ENCODE assay signal across 24 cellular contexts in genomic region chr1:229696385-229696784, GRCh38.
DNase-seq lines count a peak whose midpoint lies in the region; ATAC-seq and TF ChIP-seq lines count a peak whose summit lies in the region.
"Had no signal": no experiment of that assay in that cellular context is flagged by ENCODE, and none has a peak within 500 bp of the region (broad histone marks: within the 10 kb centered on the region; RNA-seq: fewer than 3 reads in every experiment).

No MANE protein-coding gene starts in this region.

- DNase-seq in GM23338 (ENCODE audit: low spot score) (peak; percentile 65), endodermal cell (peak; percentile 80), islet precursor cell (no peak), NCI-H2196 (lab: John Stamatoyannopoulos, UW; ENCODE audit: unreplicated experiment) (no peak), SK-N-SH (no peak)
- DNase-seq in stimulated activated naive B cell treated with anti-CD40 and anti-IgM and Interleukin-4, amounts not matched to agents 10 μg/mL and 1 μg/mL and 100 μg/mL, for 72 hours: no peak
- DNase-seq: activated T-cell treated with anti-CD3 and anti-CD28 coated beads, Interleukin-2, amount 50 U/mL, for 24 hours; cerebellar nuclear complex; hypothalamus; kidney; natural killer cell; NCI-H2029 treated with DMSO at 0.1 percent for 48 hours; NCI-H2227 treated with DMSO at 0.1 percent for 48 hours; NCI-H774; OCI-M1; stimulated activated naive CD4-positive, alpha-beta T cell treated with Interleukin-2 at 50 U/mL for 16 hours; uterus had no signal

- H4K20me1 ChIP-seq in GM23338 (replicated peaks; ENCODE audit: insufficient read depth): no peaks in the 10 kb centered on the region
- H4K20me1 ChIP-seq in SK-N-SH (ENCODE audit: insufficient read depth): no peaks in the 10 kb centered on the region

- H3K9me2 ChIP-seq in GM23338 (ENCODE audit: insufficient read depth): peaks cover 17% of the 10 kb centered on the region
- H3K9me2 ChIP-seq in SK-N-SH: no peaks in the 10 kb centered on the region

- H3K4me3 ChIP-seq in GM23338 (peak overlapping the region; percentile 34; the same call in 1 of the 2 replicates), HUES64 (ENCODE audit: low read length) (no peak overlapping the region), endodermal cell (ENCODE audit: low read length) (no peak overlapping the region), SK-N-SH (ENCODE audit: low read depth in 2 of 2, low read length in 1 of 2) (no peak overlapping the region)
- H3K4me3 ChIP-seq: thoracic aorta, uterus had no signal

- H3K27ac ChIP-seq in GM23338 (ENCODE audit: low read depth): peak overlapping the region; percentile 83
- peak overlapping the region; percentile 46 for H3K27ac ChIP-seq in HUES64 (ENCODE audit: low read depth, low read length)
- H3K27ac ChIP-seq in endodermal cell (ENCODE audit: low read depth, low read length): no peak overlapping the region
- no peak overlapping the region for H3K27ac ChIP-seq in SK-N-SH (ENCODE audit: low read depth in 2 of 2, low read length in 1 of 2)
- H3K27ac ChIP-seq: HL-60, thoracic aorta, uterus had no signal

- no peak for TF ChIP-seq RAD21 in SK-N-SH (IDR thresholded peaks at IDR 0.05; ENCODE audit: low read length)

- no peaks in the 10 kb centered on the region for H3K27me3 ChIP-seq in GM23338 (ENCODE audit: insufficient read depth)
- no peaks in the 10 kb centered on the region for H3K27me3 ChIP-seq in HUES64 (ENCODE audit: insufficient read depth, low read length)
- H3K27me3 ChIP-seq in endodermal cell (ENCODE audit: control insufficient read depth, insufficient read depth, low read length, poor library complexity, severe bottlenecking): no peaks in the 10 kb centered on the region
- no peaks in the 10 kb centered on the region for H3K27me3 ChIP-seq in SK-N-SH (ENCODE audit: insufficient read depth)
- H3K27me3 ChIP-seq: uterus had no signal

- no peak for TF ChIP-seq EP300 in SK-N-SH (IDR thresholded peaks at IDR 0.05; ENCODE audit: borderline replicate concordance in 1 of 2, low read depth in 1 of 2, low read length in 1 of 2)

- H3K9me3 Mint-ChIP-seq in GM23338: no peaks in the 10 kb centered on the region
- H3K9me3 Mint-ChIP-seq in endodermal cell: no peaks in the 10 kb centered on the region
- H3K9me3 Mint-ChIP-seq in stimulated activated naive B cell treated with anti-CD40 and anti-IgM and Interleukin-4, amounts not matched to agents 10 μg/mL and 1 μg/mL and 100 μg/mL, for 72 hours: peaks cover 0 to 2% of the 10 kb centered on the region in 2 donors
- H3K9me3 Mint-ChIP-seq: activated T-cell treated with anti-CD3 and anti-CD28 coated beads, Interleukin-2, amount 50 U/mL, for 24 hours; IgD-negative memory B cell; natural killer cell had no signal

- H3K36me3 Mint-ChIP-seq in GM23338 (ENCODE audit: low read depth) (peaks cover 3% of the 10 kb centered on the region; the same call in 1 of the 3 replicates), endodermal cell (ENCODE audit: low read depth) (no peaks in the 10 kb centered on the region)
- H3K36me3 Mint-ChIP-seq in stimulated activated naive B cell treated with anti-CD40 and anti-IgM and Interleukin-4, amounts not matched to agents 10 μg/mL and 1 μg/mL and 100 μg/mL, for 72 hours: no peaks in the 10 kb centered on the region
- H3K36me3 Mint-ChIP-seq: brain, CD14-positive monocyte, IgD-negative memory B cell, natural killer cell had no signal

- H3K9me3 ChIP-seq in HUES64 (ENCODE audit: insufficient read depth, low read depth, low read length) (no peaks in the 10 kb centered on the region), endodermal cell (ENCODE audit: control insufficient read depth, low read length) (no peaks in the 10 kb centered on the region), SK-N-SH (no peaks in the 10 kb centered on the region)
- H3K9me3 ChIP-seq: thoracic aorta, uterus had no signal

- peak overlapping the region; percentile 40; the same call in 1 of the 3 replicates for H3K4me3 Mint-ChIP-seq in GM23338
- H3K4me3 Mint-ChIP-seq in endodermal cell: no peak overlapping the region
- H3K4me3 Mint-ChIP-seq in stimulated activated naive B cell treated with anti-CD40 and anti-IgM and Interleukin-4, amounts not matched to agents 10 μg/mL and 1 μg/mL and 100 μg/mL, for 72 hours: no peak overlapping the region
- H3K4me3 Mint-ChIP-seq: activated T-cell treated with anti-CD3 and anti-CD28 coated beads, Interleukin-2, amount 50 U/mL, for 24 hours; brain; CD14-positive monocyte; natural killer cell had no signal

- POLR2A ChIA-PET in SK-N-SH (lab: Yijun Ruan, JAX): no interaction called here

- H3K4me1 Mint-ChIP-seq in GM23338 (peaks cover 44% of the 10 kb centered on the region), endodermal cell (peaks cover 32% of the 10 kb centered on the region)
- peaks cover 31 to 36% of the 10 kb centered on the region in 2 donors for H3K4me1 Mint-ChIP-seq in stimulated activated naive B cell treated with anti-CD40 and anti-IgM and Interleukin-4, amounts not matched to agents 10 μg/mL and 1 μg/mL and 100 μg/mL, for 72 hours
- H3K4me1 Mint-ChIP-seq: CD14-positive monocyte had no signal

- H3K79me2 ChIP-seq in GM23338 (replicated peaks; ENCODE audit: insufficient read depth) (no peaks in the 10 kb centered on the region), SK-N-SH (ENCODE audit: insufficient read depth) (no peaks in the 10 kb centered on the region)

- 18% methylated on average over 5 of the region's 5 CpGs for WGBS in HUES64
- WGBS in endodermal cell (ENCODE audit: insufficient coverage in 1 of 2, insufficient read length in 1 of 2), 2 experiments: 39 to 67% methylated on average over 2 to 5 of the region's 5 CpGs
- WGBS in SK-N-SH (ENCODE audit: low lambda C conversion rate): 65% methylated on average over 5 of the region's 5 CpGs

- peak overlapping the region; percentile 67 for H2AFZ ChIP-seq in GM23338
- no peak overlapping the region for H2AFZ ChIP-seq in SK-N-SH (ENCODE audit: low read depth)

- H3K27me3 Mint-ChIP-seq in GM23338 (ENCODE audit: insufficient read depth, low read depth, poor library complexity): peaks cover 6% of the 10 kb centered on the region
- no peaks in the 10 kb centered on the region for H3K27me3 Mint-ChIP-seq in endodermal cell (ENCODE audit: insufficient read depth)
- H3K27me3 Mint-ChIP-seq in stimulated activated naive B cell treated with anti-CD40 and anti-IgM and Interleukin-4, amounts not matched to agents 10 μg/mL and 1 μg/mL and 100 μg/mL, for 72 hours: peaks cover 19 to 20% of the 10 kb centered on the region in 2 donors

- peak overlapping the region; percentile 21 for H3K9ac ChIP-seq in HUES64 (ENCODE audit: low read depth, low read length)
- H3K9ac ChIP-seq in endodermal cell (ENCODE audit: extremely low read depth, low read length, poor library complexity, severe bottlenecking): no peak overlapping the region
- no peak overlapping the region for H3K9ac ChIP-seq in SK-N-SH

- no peaks in the 10 kb centered on the region for H3K36me3 ChIP-seq in GM23338 (ENCODE audit: insufficient read depth)
- H3K36me3 ChIP-seq in HUES64 (ENCODE audit: insufficient read depth, low read length): no peaks in the 10 kb centered on the region
- H3K36me3 ChIP-seq in endodermal cell (ENCODE audit: control insufficient read depth, insufficient read depth, low read length): no peaks in the 10 kb centered on the region
- no peaks in the 10 kb centered on the region for H3K36me3 ChIP-seq in SK-N-SH (replicated peaks in 1 of 2; ENCODE audit: control insufficient read depth in 1 of 2, insufficient read depth in 2 of 2, low read length in 1 of 2)
- H3K36me3 ChIP-seq: thoracic aorta, uterus had no signal

- H3K27ac Mint-ChIP-seq in GM23338 (peak overlapping the region; percentile 86), endodermal cell (peak overlapping the region; percentile 53)
- no peak overlapping the region for H3K27ac Mint-ChIP-seq in stimulated activated naive B cell treated with anti-CD40 and anti-IgM and Interleukin-4, amounts not matched to agents 10 μg/mL and 1 μg/mL and 100 μg/mL, for 72 hours
- H3K27ac Mint-ChIP-seq: activated T-cell treated with anti-CD3 and anti-CD28 coated beads, Interleukin-2, amount 50 U/mL, for 24 hours; CD14-positive monocyte; IgD-negative memory B cell; natural killer cell had no signal

- H3F3A ChIP-seq in GM23338 (replicated peaks; ENCODE audit: low read depth): peaks cover 3% of the 10 kb centered on the region; the same call in 1 of the 2 replicates
- no peaks in the 10 kb centered on the region for H3F3A ChIP-seq in SK-N-SH (replicated peaks; ENCODE audit: insufficient read depth)

- TF ChIP-seq CTCF in GM23338 (conservative IDR thresholded peaks at IDR 0.05; ENCODE audit: low read depth in 2 of 2): no peak
- TF ChIP-seq CTCF in endodermal cell (conservative IDR thresholded peaks at IDR 0.05): no peak
- no peak for TF ChIP-seq CTCF in SK-N-SH (IDR thresholded peaks at IDR 0.05)

- H3K4me1 ChIP-seq in GM23338 (ENCODE audit: insufficient read depth) (peaks cover 42% of the 10 kb centered on the region), HUES64 (ENCODE audit: insufficient read depth, low read length) (peaks cover 35% of the 10 kb centered on the region), endodermal cell (ENCODE audit: control insufficient read depth, insufficient read depth, low read length) (no peaks in the 10 kb centered on the region), SK-N-SH (ENCODE audit: control insufficient read depth in 1 of 2, insufficient read depth in 2 of 2, low read depth in 1 of 2, low read length in 1 of 2) (peaks cover 20 to 34% of the 10 kb centered on the region in 2 experiments; a peak in 3 of 4 replicates)
- H3K4me1 ChIP-seq: uterus had no signal

- peak overlapping the region; percentile 48 for H3K4me2 ChIP-seq in GM23338
- no peak overlapping the region for H3K4me2 ChIP-seq in SK-N-SH

- ATAC-seq in GM23338: peak; percentile 75
- ATAC-seq in stimulated activated naive B cell treated with anti-CD40 and anti-IgM and Interleukin-4, amounts not matched to agents 10 μg/mL and 1 μg/mL and 100 μg/mL, for 72 hours (replicated peaks): peak; percentile 42 to 66
- ATAC-seq: natural killer cell, Right ventricle myocardium inferior had no signal

- CTCF ChIA-PET in SK-N-SH (lab: Yijun Ruan, JAX): no interaction called here

TF ChIP-seq in GM23338, 12 proteins besides CTCF, POLR2A, EP300 and RAD21 (continues in another document):
- no peak for TF ChIP-seq STAT1 (IDR thresholded peaks at IDR 0.05; ENCODE audit: unreplicated experiment)
- no peak for TF ChIP-seq EZH2phosphoT487 (IDR thresholded peaks at IDR 0.05; ENCODE audit: unreplicated experiment)
- TF ChIP-seq ZNF331 (CRISPR knock-in tag; IDR thresholded peaks at IDR 0.05; ENCODE audit: low read depth): no peak

TF ChIP-seq in SK-N-SH, 30 proteins besides CTCF, POLR2A, EP300 and RAD21:
- TF ChIP-seq RFX5 (IDR thresholded peaks at IDR 0.05; ENCODE audit: low read length) (no peak), MAX (IDR thresholded peaks at IDR 0.05; ENCODE audit: low read depth) (no peak), TAF1 (IDR thresholded peaks at IDR 0.05; ENCODE audit: borderline replicate concordance, low read depth, low read length) (no peak), NFIC (IDR thresholded peaks at IDR 0.05; ENCODE audit: borderline replicate concordance) (no peak)
TF ChIP-seq in SK-N-SH: peak in this region for 0.

Comparison
In these comparisons a context has a peak if more than half of its experiments do, and no peak if none do; other contexts are left out.
1. DNase-seq: peak in GM23338 (single experiment) and endodermal cell (single experiment); none in stimulated activated naive B cell treated with anti-CD40 and anti-IgM and Interleukin-4, amounts not matched to agents 10 μg/mL and 1 μg/mL and 100 μg/mL, for 72 hours (single experiment), islet precursor cell (single experiment), NCI-H2196 (single experiment) and SK-N-SH (single experiment).
2. H3K27ac ChIP-seq: peak in GM23338 (single experiment) and HUES64 (single experiment); none in endodermal cell (single experiment) and SK-N-SH (0 of 2).